Comparison of ENCODE assay signal across 17 cellular contexts in genomic region chr5:112226215-112226614, GRCh38.
A peak's percentile ranks its signal among the peaks of the same experiment; 100 is the strongest.
DNase-seq lines count a peak whose midpoint lies in the region; ATAC-seq, FAIRE-seq and TF ChIP-seq lines count a peak whose summit lies in the region.
"Had no signal": no experiment of that assay in that cellular context is flagged by ENCODE, and none has a peak within 500 bp of the region (broad histone marks: within the 10 kb centered on the region; RNA-seq: fewer than 3 reads in every experiment).

No MANE protein-coding gene starts in this region.

- TF ChIP-seq CTCF in HepG2 (CRISPR knock-in tag; IDR thresholded peaks at IDR 0.05) (no peak), right lobe of liver (IDR thresholded peaks at IDR 0.05) (no peak), WTC11 (IDR thresholded peaks at IDR 0.05) (no peak), neural progenitor cell (IDR thresholded peaks at IDR 0.05) (no peak), right atrium auricular region (IDR thresholded peaks at IDR 0.05) (no peak)

- in situ Hi-C loops in HepG2 (cut with HindIII; ENCODE audit: extremely low pct_ligation_motif_present, low pct_unique_long_range_greater_than_20kb): no loop called here

- no peaks in the 10 kb centered on the region for H3K36me3 Mint-ChIP-seq in WTC11
- peaks cover 10% of the 10 kb centered on the region for H3K36me3 Mint-ChIP-seq in neural progenitor cell
- H3K36me3 Mint-ChIP-seq in naive thymus-derived CD4-positive, alpha-beta T cell: no peaks in the 10 kb centered on the region
- H3K36me3 Mint-ChIP-seq: CD14-positive monocyte; CD4-positive, alpha-beta memory T cell had no signal

- CTCF ChIA-PET in HepG2 (lab: Yijun Ruan, JAX; ENCODE audit: low intra/inter-chr PET ratio, low total read pairs): no interaction called here
- CTCF ChIA-PET in WTC11 (lab: Charles Lee): interaction anchor here (0.7 kb wide), 1 partner anchor 194 kb away, joined by 3 read pairs; no protein-coding TSS in a partner anchor
- CTCF ChIA-PET in naive thymus-derived CD4-positive, alpha-beta T cell (lab: Charles Lee): no interaction called here

- ATAC-seq in HepG2: no peak
- no peak for ATAC-seq in right lobe of liver
- peak; percentile 72 for ATAC-seq in WTC11
- no peak for ATAC-seq in naive thymus-derived CD4-positive, alpha-beta T cell

- no peak overlapping the region for H3K4me3 ChIP-seq in HepG2 (replicated peaks in 1 of 3; ENCODE audit: insufficient read depth in 1 of 3, low read depth in 2 of 3, low read length in 3 of 3)
- no peak overlapping the region for H3K4me3 ChIP-seq in right lobe of liver
- no peak overlapping the region for H3K4me3 ChIP-seq in neural progenitor cell
- no peak overlapping the region for H3K4me3 ChIP-seq in naive thymus-derived CD4-positive, alpha-beta T cell (ENCODE audit: low read length)
- no peak overlapping the region for H3K4me3 ChIP-seq in right atrium auricular region
- H3K4me3 ChIP-seq: BLaER1, HAP-1 had no signal

- H3K27ac ChIP-seq in HepG2 (ENCODE audit: extremely low read length, insufficient read depth, low read length): no peak overlapping the region
- H3K27ac ChIP-seq in right lobe of liver: no peak overlapping the region
- peak overlapping the region; percentile 27 for H3K27ac ChIP-seq in neural progenitor cell
- H3K27ac ChIP-seq in naive thymus-derived CD4-positive, alpha-beta T cell (ENCODE audit: low read depth, low read length): no peak overlapping the region
- H3K27ac ChIP-seq in right atrium auricular region: no peak overlapping the region
- H3K27ac ChIP-seq: BLaER1 had no signal

- H2AFZ ChIP-seq in HepG2 (ENCODE audit: low read length) (no peak overlapping the region), neural progenitor cell (replicated peaks) (no peak overlapping the region)

- H3K9ac ChIP-seq in HepG2 (ENCODE audit: insufficient read depth, low read depth, low read length) (no peak overlapping the region), neural progenitor cell (no peak overlapping the region)
- H3K9ac ChIP-seq: BLaER1 had no signal

- H3K27me3 Mint-ChIP-seq in WTC11 (ENCODE audit: low read depth): no peaks in the 10 kb centered on the region
- no peaks in the 10 kb centered on the region for H3K27me3 Mint-ChIP-seq in neural progenitor cell (ENCODE audit: insufficient read depth, low read depth)
- H3K27me3 Mint-ChIP-seq in naive thymus-derived CD4-positive, alpha-beta T cell: peaks cover 5 to 15% (median 5%) of the 10 kb centered on the region in 5 donors

- intact Hi-C loops in HepG2 (cut with micrococcal nuclease; ENCODE audit: unreplicated experiment): no loop called here
- intact Hi-C loops in right lobe of liver (cut with DNase I): no loop called here
- intact Hi-C loops in naive thymus-derived CD4-positive, alpha-beta T cell (cut with micrococcal nuclease): no loop called here

- no peak for TF ChIP-seq EP300 in HepG2 (IDR thresholded peaks at IDR 0.05; ENCODE audit: low read depth in 2 of 2, low read length in 2 of 2)
- no peak for TF ChIP-seq EP300 in HepG2 (CRISPR knock-in tag; IDR thresholded peaks at IDR 0.05; ENCODE audit: borderline replicate concordance)

- H3K27me3 ChIP-seq in HepG2 (ENCODE audit: control insufficient read depth in 1 of 2, insufficient read depth in 2 of 2, low read length in 2 of 2) (no peaks in the 10 kb centered on the region), right lobe of liver (no peaks in the 10 kb centered on the region), neural progenitor cell (no peaks in the 10 kb centered on the region), right atrium auricular region (no peaks in the 10 kb centered on the region)
- H3K27me3 ChIP-seq in naive thymus-derived CD4-positive, alpha-beta T cell (ENCODE audit: control insufficient read depth in 2 of 2, insufficient read depth in 2 of 2, low read length in 2 of 2): no peaks in the 10 kb centered on the region
- H3K27me3 ChIP-seq: BLaER1 had no signal

- H3K4me3 Mint-ChIP-seq in WTC11 (no peak overlapping the region), neural progenitor cell (no peak overlapping the region)
- H3K4me3 Mint-ChIP-seq in naive thymus-derived CD4-positive, alpha-beta T cell: no peak overlapping the region
- H3K4me3 Mint-ChIP-seq: CD14-positive monocyte; CD4-positive, alpha-beta memory T cell had no signal

- H3K27ac Mint-ChIP-seq in WTC11 (no peak overlapping the region), neural progenitor cell (no peak overlapping the region)
- H3K27ac Mint-ChIP-seq in naive thymus-derived CD4-positive, alpha-beta T cell: no peak overlapping the region
- H3K27ac Mint-ChIP-seq: CD14-positive monocyte; CD4-positive, alpha-beta memory T cell had no signal

- DNase-seq in HepG2 (ENCODE audit: low spot score): no peak
- no peak for DNase-seq in right lobe of liver
- DNase-seq in WTC11 (ENCODE audit: low spot score): no peak
- DNase-seq in neural progenitor cell (ENCODE audit: low spot score): peak; percentile 46
- DNase-seq in naive thymus-derived CD4-positive, alpha-beta T cell: no peak
- DNase-seq in GM19238 (ENCODE audit: insufficient read length, low spot score): no peak
- no peak for DNase-seq in right atrium auricular region (ENCODE audit: low spot score)
- DNase-seq: 8988T; CD4-positive, alpha-beta memory T cell; DMS153; DMS79; GDM1 had no signal

- no peaks in the 10 kb centered on the region for H3K79me2 ChIP-seq in HepG2 (ENCODE audit: insufficient read depth, low read length)
- no peaks in the 10 kb centered on the region for H3K79me2 ChIP-seq in neural progenitor cell (ENCODE audit: low read depth)

- H3K36me3 ChIP-seq in HepG2 (replicated peaks in 1 of 2; ENCODE audit: control insufficient read depth in 1 of 2, insufficient read depth in 2 of 2, low read length in 2 of 2) (no peaks in the 10 kb centered on the region), right lobe of liver (no peaks in the 10 kb centered on the region), neural progenitor cell (no peaks in the 10 kb centered on the region), right atrium auricular region (no peaks in the 10 kb centered on the region)
- H3K36me3 ChIP-seq in naive thymus-derived CD4-positive, alpha-beta T cell (ENCODE audit: control insufficient read depth in 2 of 3, insufficient read depth in 3 of 3, low read length in 3 of 3): no peaks in the 10 kb centered on the region
- H3K36me3 ChIP-seq: BLaER1, HAP-1 had no signal

- 41% methylated on average over 3 of the region's 3 CpGs for WGBS in HepG2 (ENCODE audit: low lambda C conversion rate)
- 95% methylated on average over 3 of the region's 3 CpGs for WGBS in right lobe of liver (ENCODE audit: insufficient coverage, low coverage, low lambda C conversion rate, missing lambda C conversion rate)

- TF ChIP-seq POLR2A in HepG2 (IDR thresholded peaks at IDR 0.05; ENCODE audit: insufficient read depth in 1 of 2, low read depth in 2 of 2, low read length in 2 of 2): no peak
- no peak for TF ChIP-seq POLR2A in right lobe of liver (IDR thresholded peaks at IDR 0.05)

- no peak overlapping the region for H3K4me2 ChIP-seq in HepG2 (ENCODE audit: low read depth, low read length)
- H3K4me2 ChIP-seq in neural progenitor cell: peak overlapping the region; percentile 51
- H3K4me2 ChIP-seq: BLaER1 had no signal

- TF ChIP-seq RAD21 in HepG2 (CRISPR knock-in tag; IDR thresholded peaks at IDR 0.05): no peak

- H3F3A ChIP-seq in neural progenitor cell (ENCODE audit: low read depth): peaks cover 5% of the 10 kb centered on the region

- H3K4me1 ChIP-seq in HepG2 (ENCODE audit: insufficient read depth, low read length) (no peaks in the 10 kb centered on the region), right lobe of liver (peaks cover 0 to 7% (median 2%) of the 10 kb centered on the region in 4 donors), neural progenitor cell (peaks cover 15% of the 10 kb centered on the region), right atrium auricular region (peaks cover 0 to 18% of the 10 kb centered on the region in 2 donors)
- H3K4me1 ChIP-seq in naive thymus-derived CD4-positive, alpha-beta T cell (ENCODE audit: control insufficient read depth in 2 of 2, insufficient read depth in 2 of 2, low read length in 2 of 2): no peaks in the 10 kb centered on the region
- H3K4me1 ChIP-seq: BLaER1, HAP-1 had no signal

- POLR2A ChIA-PET in HepG2 (lab: Yijun Ruan, JAX) (no interaction called here), WTC11 (lab: Charles Lee) (no interaction called here)
- POLR2A ChIA-PET in naive thymus-derived CD4-positive, alpha-beta T cell (lab: Charles Lee): no interaction called here

- no peak for FAIRE-seq in HepG2 (lab: Jason Lieb, UNC)
- FAIRE-seq: GM12892, GM18507 had no signal

- H3K9me3 Mint-ChIP-seq in WTC11 (no peaks in the 10 kb centered on the region), neural progenitor cell (no peaks in the 10 kb centered on the region)
- H3K9me3 Mint-ChIP-seq in naive thymus-derived CD4-positive, alpha-beta T cell: no peaks in the 10 kb centered on the region
- H3K9me3 Mint-ChIP-seq: CD14-positive monocyte; CD4-positive, alpha-beta memory T cell had no signal

- H4K20me1 ChIP-seq in HepG2 (ENCODE audit: insufficient read depth, low read length) (no peaks in the 10 kb centered on the region), neural progenitor cell (ENCODE audit: low read depth) (no peaks in the 10 kb centered on the region)
- H4K20me1 ChIP-seq: BLaER1 had no signal

- H3K9me3 ChIP-seq in HepG2 (ENCODE audit: low read length): no peaks in the 10 kb centered on the region
- H3K9me3 ChIP-seq in right lobe of liver: no peaks in the 10 kb centered on the region
- no peaks in the 10 kb centered on the region for H3K9me3 ChIP-seq in neural progenitor cell (ENCODE audit: low read depth)
- H3K9me3 ChIP-seq in naive thymus-derived CD4-positive, alpha-beta T cell (ENCODE audit: control insufficient read depth in 2 of 3, low read length in 3 of 3): no peaks in the 10 kb centered on the region
- H3K9me3 ChIP-seq in right atrium auricular region: no peaks in the 10 kb centered on the region
- H3K9me3 ChIP-seq: BLaER1, HAP-1 had no signal

- H3K4me1 Mint-ChIP-seq in WTC11 (peaks cover 5% of the 10 kb centered on the region), neural progenitor cell (peaks cover 10% of the 10 kb centered on the region)
- H3K4me1 Mint-ChIP-seq in naive thymus-derived CD4-positive, alpha-beta T cell: no peaks in the 10 kb centered on the region
- H3K4me1 Mint-ChIP-seq: CD4-positive, alpha-beta memory T cell had no signal

- BruUV-seq in HepG2 (replicated peaks; lab: Mats Ljungman, UMichigan): no TSS peak

TF ChIP-seq in HepG2, 621 proteins besides CTCF, POLR2A, EP300 and RAD21 (continues in another document):
- TF ChIP-seq JARID2 (CRISPR knock-in tag; IDR thresholded peaks at IDR 0.05; ENCODE audit: insufficient replicate concordance): no peak
- peak; percentile 39; the same call in 1 of the 2 replicates for TF ChIP-seq CREB1 (IDR thresholded peaks at IDR 0.05)
- TF ChIP-seq CREB1 (CRISPR knock-in tag; IDR thresholded peaks at IDR 0.05): no peak
- no peak for TF ChIP-seq NFIC (IDR thresholded peaks at IDR 0.05; ENCODE audit: low read length)
